16 cellular contexts compared by ENCODE assay signal in genomic region chr21:34298797-34299539, GRCh38.
A peak's percentile ranks its signal among the peaks of the same experiment; 100 is the strongest.
DNase-seq lines count a peak whose midpoint lies in the region; ATAC-seq, FAIRE-seq and TF ChIP-seq lines count a peak whose summit lies in the region.
"Had no signal": no experiment of that assay in that cellular context is flagged by ENCODE, and none has a peak within 500 bp of the region (broad histone marks: within the 10 kb centered on the region; RNA-seq: fewer than 3 reads in every experiment).

No MANE protein-coding gene starts in this region.

- CTCF ChIA-PET in HEK293 (lab: Yijun Ruan, JAX) = interaction anchor here (0.6 to 1.1 kb wide), 2 partner anchors 49 to 150 kb away, joined by 3 read pairs; no protein-coding TSS in a partner anchor

- no peaks in the 10 kb centered on the region for H3K9me3 Mint-ChIP-seq in nephron progenitor cell
- H3K9me3 Mint-ChIP-seq: H9 had no signal

- TF ChIP-seq CTCF in left ventricle myocardium inferior (IDR thresholded peaks at IDR 0.05; ENCODE audit: borderline replicate concordance) (no peak), HEK293 (tag by site-specific recombination; IDR thresholded peaks at IDR 0.05) (no peak), bronchial epithelial cell (IDR thresholded peaks at IDR 0.05; ENCODE audit: insufficient read depth, low read length, severe bottlenecking) (no peak), nephron progenitor cell (IDR thresholded peaks at IDR 0.05) (no peak)

- no peak overlapping the region for H3K4me3 ChIP-seq in left ventricle myocardium inferior
- no peak overlapping the region for H3K4me3 ChIP-seq in HEK293 (ENCODE audit: low read depth, low read length)
- H3K4me3 ChIP-seq in bronchial epithelial cell (ENCODE audit: low read depth, low read length) = no peak overlapping the region
- H3K4me3 ChIP-seq: BLaER1 treated with 17β-estradiol and CSF1 and Interleukin-3, amounts not matched to agents 10 nM and 100 nM had no signal

- no peaks in the 10 kb centered on the region for H3K27me3 Mint-ChIP-seq in nephron progenitor cell (ENCODE audit: low read depth, poor library complexity)

- peak; percentile 52 for FAIRE-seq in bronchial epithelial cell (lab: Jason Lieb, UNC)
- no peak for FAIRE-seq in GM12892 (lab: Jason Lieb, UNC)
- FAIRE-seq: GM18507, HTR-8/SVneo had no signal

- H3K36me3 ChIP-seq in left ventricle myocardium inferior = no peaks in the 10 kb centered on the region
- no peaks in the 10 kb centered on the region for H3K36me3 ChIP-seq in HEK293 (ENCODE audit: control insufficient read depth in 2 of 2, insufficient read depth in 1 of 2, low read length in 2 of 2)
- no peaks in the 10 kb centered on the region for H3K36me3 ChIP-seq in bronchial epithelial cell (ENCODE audit: control insufficient read depth, insufficient read depth, low read length)
- H3K36me3 ChIP-seq: BLaER1 treated with 17β-estradiol and CSF1 and Interleukin-3, amounts not matched to agents 10 nM and 100 nM had no signal

- H3K9me3 ChIP-seq in left ventricle myocardium inferior (replicated peaks) (peaks cover 10% of the 10 kb centered on the region), HEK293 (ENCODE audit: control insufficient read depth, insufficient read depth, low read depth, low read length) (no peaks in the 10 kb centered on the region)

- peaks cover 6% of the 10 kb centered on the region for H3K4me1 Mint-ChIP-seq in nephron progenitor cell
- H3K4me1 Mint-ChIP-seq: CD4-positive, CD25-positive, alpha-beta regulatory T cell; H9 had no signal

- peak overlapping the region; percentile 36 for H3K27ac Mint-ChIP-seq in nephron progenitor cell
- H3K27ac Mint-ChIP-seq: CD4-positive, CD25-positive, alpha-beta regulatory T cell; H9 had no signal

- DNase-seq in Right ventricle myocardium inferior (ENCODE audit: missing footprints) = no peak
- no peak for DNase-seq in left ventricle myocardium inferior
- DNase-seq in bronchial epithelial cell (ENCODE audit: low read depth) = no peak
- DNase-seq in nephron progenitor cell = no peak
- no peak for DNase-seq in GM12892 (ENCODE audit: insufficient read length)
- no peak for DNase-seq in stimulated activated naive CD4-positive, alpha-beta T cell treated with Interleukin-2 at 50 U/mL for 16 hours (lab: John Stamatoyannopoulos, UW)
- DNase-seq: ACHN; CD4-positive, CD25-positive, alpha-beta regulatory T cell; DMS53; GOT3; H9 had no signal

- H3K27me3 ChIP-seq in left ventricle myocardium inferior (ENCODE audit: low read depth) (no peaks in the 10 kb centered on the region), bronchial epithelial cell (ENCODE audit: control insufficient read depth, insufficient read depth, low read length) (no peaks in the 10 kb centered on the region)
- H3K27me3 ChIP-seq: BLaER1 treated with 17β-estradiol and CSF1 and Interleukin-3, amounts not matched to agents 10 nM and 100 nM had no signal

- ATAC-seq in Right ventricle myocardium inferior (peak; percentile 63), GM21447 (IDR thresholded peaks at IDR 0.05; ENCODE audit: unreplicated experiment) (no peak)

- H3K36me3 Mint-ChIP-seq in nephron progenitor cell (ENCODE audit: low read depth) = peaks cover 12% of the 10 kb centered on the region
- H3K36me3 Mint-ChIP-seq: CD4-positive, CD25-positive, alpha-beta regulatory T cell had no signal

- TF ChIP-seq POLR2A in GM12892 (IDR thresholded peaks at IDR 0.05; ENCODE audit: low read depth, low read length) = no peak

- POLR2A ChIA-PET in HEK293 (lab: Yijun Ruan, JAX) = no interaction called here

- H3K27ac ChIP-seq in left ventricle myocardium inferior (replicated peaks) = no peak overlapping the region
- no peak overlapping the region for H3K27ac ChIP-seq in HEK293 (ENCODE audit: extremely low read depth, low read depth, low read length)
- H3K27ac ChIP-seq: BLaER1 treated with 17β-estradiol and CSF1 and Interleukin-3, amounts not matched to agents 10 nM and 100 nM had no signal

- intact Hi-C loops in Right ventricle myocardium inferior (cut with DNase I) (no loop called here), left ventricle myocardium inferior (cut with micrococcal nuclease) (no loop called here)

- H3K4me3 Mint-ChIP-seq in nephron progenitor cell = no peak overlapping the region
- H3K4me3 Mint-ChIP-seq: CD4-positive, CD25-positive, alpha-beta regulatory T cell; H9 had no signal

- H3K4me1 ChIP-seq in left ventricle myocardium inferior = peaks cover 23% of the 10 kb centered on the region
- H3K4me1 ChIP-seq in HEK293 (ENCODE audit: control insufficient read depth, insufficient read depth, low read length) = no peaks in the 10 kb centered on the region
- H3K4me1 ChIP-seq: BLaER1 treated with 17β-estradiol and CSF1 and Interleukin-3, amounts not matched to agents 10 nM and 100 nM had no signal

TF ChIP-seq in HEK293, 187 proteins besides CTCF, POLR2A, EP300 and RAD21:
- peak; percentile 44 for TF ChIP-seq GLIS1 (tag by site-specific recombination; IDR thresholded peaks at IDR 0.05)
- TF ChIP-seq TCF7L2 (IDR thresholded peaks at IDR 0.05; ENCODE audit: borderline replicate concordance, low read depth, low read length) = no peak
